In genomic region chr19:12194827-12195500, GRCh38 we compare ENCODE assay signal across 8 cellular contexts. TPM values are rescaled to one million over a fixed set of nuclear protein-coding genes. Genes with fewer than 3 reads are reported as not detected.
DNase-seq lines count a peak whose midpoint lies in the region; ATAC-seq and TF ChIP-seq lines count a peak whose summit lies in the region.

No MANE protein-coding gene starts in this region.

- DNase-seq in AG08395 (ENCODE audit: low spot score) = peak; percentile 21
- DNase-seq in SK-N-SH = peak; percentile 91
- DNase-seq in activated naive CD8-positive, alpha-beta T cell treated with anti-CD3 and anti-CD28 coated beads, Interleukin-2, amount 50 U/mL, for 16 hours (ENCODE audit: low read depth, low spot score) = peak; percentile 64
- peak; percentile 84 to 90 for DNase-seq in heart right ventricle
- DNase-seq in posterior vena cava (ENCODE audit: low spot score) = peak; percentile 92
- peak; percentile 44 to 46 for DNase-seq in tibial nerve (ENCODE audit: low spot score in 2 of 2)
- no peak for DNase-seq in HCEC 1CT

- no peak overlapping the region; the same call in 1 of the 2 replicates for H3K4me2 ChIP-seq in SK-N-SH

- POLR2A ChIA-PET in SK-N-SH (lab: Yijun Ruan, JAX) = interaction anchor here (0.7 to 1.5 kb wide), 3 partner anchors 138 to 428 kb away, joined by 3 to 4 read pairs (median 3); partner anchors contain the start of genes ZNF441 and ZNF563

- intact Hi-C loops in heart right ventricle (cut with DNase I) (loop anchor here in 4 of 10 donors (5.0 to 10.0 kb wide), 2 partner anchors 87 to 170 kb away; partner anchors contain the start of gene ZNF442 (in 3 of the 4)), posterior vena cava (cut with DNase I) (no loop called here)

- TF ChIP-seq POLR2A in tibial nerve (IDR thresholded peaks at IDR 0.05) = peak in 1 of 2 donors; percentile 38

- CTCF ChIA-PET in SK-N-SH (lab: Yijun Ruan, JAX) = interaction anchor here (0.9 kb wide), 1 partner anchor 135 kb away, joined by 3 read pairs; no protein-coding TSS in a partner anchor

- peaks cover 0 to 25% of the 10 kb centered on the region in 2 experiments for H3K36me3 ChIP-seq in SK-N-SH (replicated peaks in 1 of 2; ENCODE audit: control insufficient read depth in 1 of 2, insufficient read depth in 2 of 2, low read length in 1 of 2)
- H3K36me3 ChIP-seq in heart right ventricle = peaks cover 0 to 33% (median 13%) of the 10 kb centered on the region in 9 donors
- peaks cover 0 to 64% (median 6%) of the 10 kb centered on the region in 3 donors for H3K36me3 ChIP-seq in tibial nerve

- TF ChIP-seq RAD21 in SK-N-SH (IDR thresholded peaks at IDR 0.05; ENCODE audit: low read length) = no peak

- no peak overlapping the region for H2AFZ ChIP-seq in SK-N-SH (ENCODE audit: low read depth)

- TF ChIP-seq CTCF in SK-N-SH (IDR thresholded peaks at IDR 0.05) = no peak
- TF ChIP-seq CTCF in heart right ventricle (IDR thresholded peaks at IDR 0.05) = peak in 1 of 9 donors; percentile 8
- no peak for TF ChIP-seq CTCF in tibial nerve (IDR thresholded peaks at IDR 0.05)

- H3K27ac ChIP-seq in SK-N-SH (ENCODE audit: low read depth in 2 of 2, low read length in 1 of 2) = peak overlapping the region in 1 of 2 experiments; percentile 51; a peak in 1 of 4 replicates
- peak overlapping the region in 9 of 10 donors; percentile 24 to 82 (median 66) for H3K27ac ChIP-seq in heart right ventricle
- peak overlapping the region; percentile 35 to 80 (median 68) for H3K27ac ChIP-seq in tibial nerve

- no peaks in the 10 kb centered on the region for H3K79me2 ChIP-seq in SK-N-SH (ENCODE audit: insufficient read depth)

- H3K4me1 ChIP-seq in SK-N-SH (ENCODE audit: control insufficient read depth in 1 of 2, insufficient read depth in 2 of 2, low read depth in 1 of 2, low read length in 1 of 2) = no peaks in the 10 kb centered on the region; a peak in 1 of 4 replicates
- peaks cover 0 to 12% (median 7%) of the 10 kb centered on the region in 9 donors for H3K4me1 ChIP-seq in heart right ventricle
- H3K4me1 ChIP-seq in tibial nerve = no peaks in the 10 kb centered on the region

- no peaks in the 10 kb centered on the region for H3K27me3 ChIP-seq in SK-N-SH (ENCODE audit: insufficient read depth)
- peaks cover 0 to 9% (median 0%) of the 10 kb centered on the region in 7 donors for H3K27me3 ChIP-seq in heart right ventricle
- no peaks in the 10 kb centered on the region for H3K27me3 ChIP-seq in tibial nerve

- 29% methylated on average over 29 of the region's 58 CpGs for WGBS in SK-N-SH (ENCODE audit: low lambda C conversion rate)
- WGBS in heart right ventricle, 2 donors = 0 to 1% methylated on average over 58 of the region's 58 CpGs
- WGBS in tibial nerve, 2 donors = 1 to 2% methylated on average over 41 to 58 of the region's 58 CpGs

- no peak overlapping the region for H3K9ac ChIP-seq in SK-N-SH

- H3K9me3 ChIP-seq in SK-N-SH (peaks cover 12% of the 10 kb centered on the region; the same call in 1 of the 2 replicates), heart right ventricle (peaks cover 0 to 99% (median 16%) of the 10 kb centered on the region in 11 donors), tibial nerve (peaks cover 0 to 98% (median 28%) of the 10 kb centered on the region in 4 donors)

- peaks cover 4% of the 10 kb centered on the region for H3F3A ChIP-seq in SK-N-SH (replicated peaks; ENCODE audit: insufficient read depth)

- H3K4me3 ChIP-seq in SK-N-SH (ENCODE audit: low read depth in 2 of 2, low read length in 1 of 2) = peak overlapping the region in 1 of 2 experiments; percentile 44; a peak in 2 of 4 replicates
- H3K4me3 ChIP-seq in heart right ventricle = peak overlapping the region; percentile 56 to 87 (median 75)
- peak overlapping the region; percentile 34 to 56 (median 46) for H3K4me3 ChIP-seq in tibial nerve

- no peaks in the 10 kb centered on the region for H4K20me1 ChIP-seq in SK-N-SH (ENCODE audit: insufficient read depth)

- peak; percentile 96 to 100 (median 99) for ATAC-seq in heart right ventricle
- no peak for ATAC-seq in GM18909 (IDR thresholded peaks at IDR 0.05; ENCODE audit: poor library complexity, unreplicated experiment)

- no peaks in the 10 kb centered on the region for H3K9me2 ChIP-seq in SK-N-SH

- TF ChIP-seq EP300 in SK-N-SH (IDR thresholded peaks at IDR 0.05; ENCODE audit: borderline replicate concordance in 1 of 2, low read depth in 1 of 2, low read length in 1 of 2) = no peak
- TF ChIP-seq EP300 in tibial nerve (IDR thresholded peaks at IDR 0.05) = peak in 1 of 2 donors; percentile 78

TF ChIP-seq in SK-N-SH, 30 proteins besides CTCF, POLR2A, EP300 and RAD21:
- no peak; the same call in 1 of the 2 replicates for TF ChIP-seq FOXJ3 (CRISPR knock-in tag; IDR thresholded peaks at IDR 0.05)
- TF ChIP-seq MXI1 (IDR thresholded peaks at IDR 0.05; ENCODE audit: low read depth, low read length) = peak; percentile 46; the same call in 1 of the 2 replicates

RNA-seq across cellular contexts. Expression of gene ZNF136, which starts 32.1 kb away (rescaled TPM):
- 1.7 and 2.2 TPM in 2 replicates for polyA plus RNA-seq in SK-N-SH (2012; rRNA removed)
- polyA plus RNA-seq in SK-N-SH (2012; cell fraction: cytosol; rRNA removed) = 2.3 and 2.8 TPM in 2 replicates
- polyA plus RNA-seq in SK-N-SH (2012; cell fraction: nucleus; rRNA removed) = 1.5 and 2.9 TPM in 2 replicates
- 1 to 10 TPM; 3.3 to 7.1 (median 4.6) TPM for total RNA-seq in heart right ventricle
- polyA plus RNA-seq in heart right ventricle = 1 to 10 TPM; 2.0 to 4.8 TPM
- 1 to 10 TPM; 9.2 to 9.4 TPM for total RNA-seq in posterior vena cava
- 10 to 100 TPM in 3 of 4 donors, 1 to 10 TPM in 1; 5.1 to 25.8 (median 13.4) TPM for total RNA-seq in tibial nerve

RNA-seq across cellular contexts. Expression of gene ZNF625, which starts 38.4 kb away (rescaled TPM):
- polyA plus RNA-seq in SK-N-SH (2012; rRNA removed) (1.9 and 2.3 TPM in 2 replicates), heart right ventricle (1 to 10 TPM in 1 of 2 donors, under 1 TPM in 1; 0.65 to 2.9 TPM)
- 1.5 and 1.7 TPM in 2 replicates for polyA plus RNA-seq in SK-N-SH (2012; cell fraction: cytosol; rRNA removed)
- 3.3 and 3.7 TPM in 2 replicates for polyA plus RNA-seq in SK-N-SH (2012; cell fraction: nucleus; rRNA removed)
- total RNA-seq in heart right ventricle (1 to 10 TPM; 3.1 to 8.8 (median 5.9) TPM), posterior vena cava (1 to 10 TPM; 6.0 to 8.7 TPM), tibial nerve (10 to 100 TPM in 2 of 4 donors, 1 to 10 TPM in 2; 5.0 to 11.6 (median 9.1) TPM)

RNA-seq across cellular contexts. Expression of gene ZNF20, which starts 54.8 kb away (rescaled TPM):
- polyA plus RNA-seq in SK-N-SH (2012; rRNA removed) = 1.8 and 1.9 TPM in 2 replicates
- 1.9 and 2.6 TPM in 2 replicates for polyA plus RNA-seq in SK-N-SH (2012; cell fraction: cytosol; rRNA removed)
- 2.3 and 3.4 TPM in 2 replicates for polyA plus RNA-seq in SK-N-SH (2012; cell fraction: nucleus; rRNA removed)
- total RNA-seq in heart right ventricle = 1 to 10 TPM in 2 of 10 donors, under 1 TPM in 6, not detected in 2; 0.37 to 1.1 (median 0.95) TPM
- polyA plus RNA-seq in heart right ventricle = 1 to 10 TPM in 1 of 2 donors, under 1 TPM in 1; 0.59 to 1.6 TPM
- total RNA-seq in posterior vena cava = 1 to 10 TPM; 1.0 to 3.2 TPM
- 10 to 100 TPM in 1 of 4 donors, 1 to 10 TPM in 3; 1.2 to 10.4 (median 5.1) TPM for total RNA-seq in tibial nerve
